8 cellular contexts compared by ENCODE assay signal in the genomic region with DNA sequence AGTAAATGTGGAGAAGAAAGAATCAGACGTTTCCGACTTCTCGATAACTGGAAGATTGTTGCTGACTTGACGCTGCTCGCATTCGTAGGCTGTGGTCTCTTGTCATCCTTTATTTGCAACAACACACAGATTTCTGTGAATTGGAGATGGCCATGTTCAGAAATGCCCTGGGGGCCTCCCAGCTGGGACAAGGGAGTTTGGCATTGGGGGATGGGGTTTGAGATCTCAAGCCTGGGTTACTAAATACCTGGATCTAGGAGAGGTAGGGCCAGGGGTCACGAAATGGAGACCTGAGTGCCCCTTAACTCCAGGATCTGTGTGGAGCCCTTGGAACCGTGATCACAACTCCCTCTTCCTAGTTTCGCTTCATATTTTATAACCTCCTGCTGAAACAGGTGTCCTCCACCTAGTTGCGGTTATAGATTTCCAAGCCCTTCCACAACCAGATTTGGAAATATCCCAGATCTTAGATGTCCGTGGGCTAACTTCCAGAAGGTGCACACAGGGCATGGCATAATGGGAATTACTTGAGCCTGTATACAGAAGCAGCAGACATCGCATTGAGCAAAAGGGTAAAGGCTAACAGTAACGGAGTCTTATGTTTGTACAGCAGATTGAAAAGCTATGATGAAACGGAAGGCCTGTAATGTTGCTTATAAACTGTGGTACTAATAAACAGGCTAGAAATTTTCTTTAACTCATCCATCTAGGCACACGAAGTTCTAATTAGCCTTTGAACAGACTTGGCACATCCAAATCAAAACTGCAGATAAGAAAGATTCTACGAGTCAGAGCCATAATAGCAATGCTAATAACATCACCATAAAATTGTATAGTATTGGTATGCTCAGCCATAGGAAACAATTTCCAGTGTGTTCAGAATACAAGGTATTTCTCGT. TPM values are rescaled to one million over a fixed set of nuclear protein-coding genes. Genes with fewer than 3 reads are reported as not detected.
DNase-seq lines count a peak whose midpoint lies in the region; ATAC-seq and FAIRE-seq lines count a peak whose summit lies in the region.

No MANE protein-coding gene starts in this region.

- H3K4me1 ChIP-seq in small intestine (ENCODE audit: control insufficient read depth in 2 of 2, insufficient read depth in 1 of 2, low read depth in 1 of 2, low read length in 1 of 2): peaks cover 3 to 10% of the 10 kb centered on the region in 2 donors

- no peak for FAIRE-seq in small intestine (lab: Jason Lieb, UNC)

- H3K4me3 ChIP-seq in iPS-11a (ENCODE audit: low read depth, low read length) (peak overlapping the region; percentile 92), small intestine (ENCODE audit: low read depth in 1 of 2, low read length in 2 of 2) (peak overlapping the region; percentile 54 to 67)

- no peak for ATAC-seq in activated CD4-positive, CD25-positive, alpha-beta regulatory T cell treated with anti-CD3 and anti-CD28 coated beads, Interleukin-2, amount 50 U/mL, for 24 hours

- H3K36me3 ChIP-seq in small intestine (ENCODE audit: control insufficient read depth in 2 of 2, insufficient read depth in 2 of 2, low read length in 2 of 2): no peaks in the 10 kb centered on the region

- WGBS in small intestine, 3 donors: 1 to 5% (median 3%) methylated on average over 17 of the region's 17 CpGs

- peak overlapping the region; percentile 87 to 92 for H3K27ac ChIP-seq in small intestine (ENCODE audit: low read depth in 1 of 2, low read length in 1 of 2)

- DNase-seq in activated CD4-positive, CD25-positive, alpha-beta regulatory T cell treated with anti-CD3 and anti-CD28 coated beads, Interleukin-2, amount 50 U/mL, for 72 hours: peak; percentile 35
- peak; percentile 67 for DNase-seq in OCI-M1 (lab: John Stamatoyannopoulos, UW)
- DNase-seq in amygdala (lab: John Stamatoyannopoulos, UW): peak in 30 of 56 donors; percentile 3 to 75 (median 30)
- DNase-seq in small intestine: peak; percentile 81
- DNase-seq in NCI-H2107 treated with DMSO at 0.1 percent for 48 hours (lab: John Stamatoyannopoulos, UW; ENCODE audit: unreplicated experiment): no peak
- no peak for DNase-seq in NCI-H1436 (lab: John Stamatoyannopoulos, UW)

- H3K27me3 ChIP-seq in small intestine (ENCODE audit: control insufficient read depth in 2 of 2, insufficient read depth in 2 of 2, low read length in 2 of 2): no peaks in the 10 kb centered on the region

- no peaks in the 10 kb centered on the region for H3K9me3 ChIP-seq in small intestine (ENCODE audit: control insufficient read depth, low read depth)

RNA-seq across cellular contexts. Expression of gene USF3, which starts 1.0 kb away (rescaled TPM):
- polyA plus RNA-seq in small intestine: 1 to 10 TPM; 3.2 to 9.8 (median 5.0) TPM

RNA-seq across cellular contexts. Expression of gene NAA50, which starts 48.6 kb away (rescaled TPM):
- 10 to 100 TPM; 17.0 to 56.7 (median 25.3) TPM for polyA plus RNA-seq in small intestine

RNA-seq across cellular contexts. Expression of gene ATP6V1A, which starts 49.4 kb away (rescaled TPM):
- polyA plus RNA-seq in small intestine: 10 to 100 TPM; 13.8 to 19.4 (median 15.9) TPM

Comparison
In these comparisons a context has a peak if more than half of its experiments do, and no peak if none do; other contexts are left out.
1. DNase-seq: peak in activated CD4-positive, CD25-positive, alpha-beta regulatory T cell treated with anti-CD3 and anti-CD28 coated beads, Interleukin-2, amount 50 U/mL, for 72 hours (single experiment), OCI-M1 (single experiment), amygdala (30 of 56) and small intestine (single experiment); none in NCI-H2107 treated with DMSO at 0.1 percent for 48 hours (single experiment) and NCI-H1436 (single experiment).